ENCODE assay signal across 18 cellular contexts in genomic region chr7:55592492-55592891, GRCh38.
"Had no signal": no experiment of that assay in that cellular context is flagged by ENCODE, and none has a peak within 500 bp of the region (broad histone marks: within the 10 kb centered on the region; RNA-seq: fewer than 3 reads in every experiment).

No MANE protein-coding gene starts in this region.

- H3K36me3 ChIP-seq: right atrium auricular region, tibial nerve had no signal

- H3K27me3 ChIP-seq: right atrium auricular region, tibial nerve had no signal

- H3K36me3 Mint-ChIP-seq: activated naive CD4-positive, alpha-beta T cell treated with anti-CD3 and anti-CD28 coated beads, Interleukin-2, amount 50 U/mL, for 72 hours had no signal

- H3K27ac ChIP-seq: epithelial cell of prostate, right atrium auricular region, tibial nerve had no signal

- H3K4me1 Mint-ChIP-seq: central memory CD8-positive, alpha-beta T cell; neural crest cell had no signal

- H3K9me3 ChIP-seq: right atrium auricular region, tibial nerve had no signal

- H3K4me3 Mint-ChIP-seq: activated CD8-positive, alpha-beta T cell treated with anti-CD3 and anti-CD28 coated beads for 36 hours; activated T-cell treated with anti-CD3 and anti-CD28 coated beads, Interleukin-2, amount 50 U/mL, for 4 hours; central memory CD8-positive, alpha-beta T cell; neural crest cell had no signal

- H3K4me3 ChIP-seq: right atrium auricular region, smooth muscle cell, tibial nerve had no signal

- ATAC-seq: activated CD8-positive, alpha-beta T cell treated with anti-CD3 and anti-CD28 coated beads for 36 hours; activated naive CD4-positive, alpha-beta T cell treated with anti-CD3 and anti-CD28 coated beads, Interleukin-2, amount 50 U/mL, for 72 hours; activated T-cell treated with anti-CD3 and anti-CD28 coated beads, Interleukin-2, amount 50 U/mL, for 4 hours had no signal

- H3K27ac Mint-ChIP-seq: activated CD8-positive, alpha-beta T cell treated with anti-CD3 and anti-CD28 coated beads for 36 hours; activated T-helper 2 cell treated with anti-CD3 and anti-CD28 coated beads, Interferon-gamma antibody, Interleukin-2, Interleukin-4, amounts not matched to agents 10 μg/mL and 5 μg/mL and 100 μg/mL, durations not matched to agents 14 hours and 24 hours and 36 hours had no signal

- DNase-seq: activated CD4-positive, alpha-beta T cell treated with anti-CD3 and anti-CD28 coated beads for 48 hours; activated CD8-positive, alpha-beta T cell treated with anti-CD3 and anti-CD28 coated beads for 36 hours; activated T-cell treated with anti-CD3 and anti-CD28 coated beads, Interleukin-2, amount 50 U/mL, for 4 hours; effector CD8-positive, alpha-beta T cell; left ventricle myocardium superior; occipital lobe; stimulated activated CD4-positive, alpha-beta T cell treated with anti-CD3 and anti-CD28 coated beads, Interleukin-1b, Interleukin-23, amount 100 ng/mL, for 48 hours; stimulated activated CD4-positive, alpha-beta T cell treated with anti-CD3 and anti-CD28 coated beads, Interleukin-4, amount 100 ng/mL, for 4 hours; stimulated activated CD8-positive, alpha-beta memory T cell treated with anti-CD3 and anti-CD28 coated beads, Interleukin-4, amount 100 ng/mL, for 48 hours; stimulated activated naive CD4-positive, alpha-beta T cell treated with Interleukin-2 at 50 U/mL for 16 hours had no signal

- H3K9me3 Mint-ChIP-seq: activated CD8-positive, alpha-beta T cell treated with anti-CD3 and anti-CD28 coated beads for 36 hours; activated naive CD4-positive, alpha-beta T cell treated with anti-CD3 and anti-CD28 coated beads, Interleukin-2, amount 50 U/mL, for 72 hours; activated T-cell treated with anti-CD3 and anti-CD28 coated beads, Interleukin-2, amount 50 U/mL, for 4 hours; activated T-helper 2 cell treated with anti-CD3 and anti-CD28 coated beads, Interferon-gamma antibody, Interleukin-2, Interleukin-4, amounts not matched to agents 10 μg/mL and 5 μg/mL and 100 μg/mL, durations not matched to agents 14 hours and 24 hours and 36 hours; central memory CD8-positive, alpha-beta T cell; neural crest cell had no signal
